Comparison of ENCODE assay signal across 8 cellular contexts in genomic region chr19:58182577-58182988, GRCh38. TPM values are rescaled to one million over a fixed set of nuclear protein-coding genes. Genes with fewer than 3 reads are reported as not detected.
DNase-seq lines count a peak whose midpoint lies in the region; ATAC-seq and TF ChIP-seq lines count a peak whose summit lies in the region.

No MANE protein-coding gene starts in this region.

- H3K9me3 ChIP-seq in SU-DHL-6 (ENCODE audit: insufficient read depth, low read length) (peaks cover 19% of the 10 kb centered on the region; the same call in 1 of the 2 replicates), thymus (ENCODE audit: control insufficient read depth) (peaks cover 37% of the 10 kb centered on the region)
- peaks cover 22 to 79% (median 39%) of the 10 kb centered on the region in 3 experiments for H3K9me3 ChIP-seq in naive thymus-derived CD4-positive, alpha-beta T cell (ENCODE audit: control insufficient read depth in 2 of 3, low read length in 3 of 3)

- H3K9me2 ChIP-seq in SU-DHL-6 (replicated peaks; ENCODE audit: insufficient read depth, low read length) = no peaks in the 10 kb centered on the region

- peak overlapping the region; percentile 85 for H3K9ac ChIP-seq in SU-DHL-6 (ENCODE audit: low read length)

- peak overlapping the region; percentile 91 to 99 (median 94) for H3K4me3 Mint-ChIP-seq in naive thymus-derived CD4-positive, alpha-beta T cell

- peak overlapping the region; percentile 85 for H3K27ac ChIP-seq in SU-DHL-6 (ENCODE audit: low read depth, low read length)
- peak overlapping the region; percentile 97 for H3K27ac ChIP-seq in naive thymus-derived CD4-positive, alpha-beta T cell (ENCODE audit: low read depth, low read length)
- H3K27ac ChIP-seq in thymus (ENCODE audit: low read depth) = peak overlapping the region; percentile 100

- no peak for TF ChIP-seq CTCF in SU-DHL-6 (IDR thresholded peaks at IDR 0.05; ENCODE audit: insufficient read depth, low read length, poor library complexity, severe bottlenecking)

- peaks cover 5 to 95% (median 69%) of the 10 kb centered on the region in 11 donors for H3K9me3 Mint-ChIP-seq in naive thymus-derived CD4-positive, alpha-beta T cell

- H3K79me2 ChIP-seq in SU-DHL-6 (ENCODE audit: insufficient read depth, low read length) = peaks cover 18% of the 10 kb centered on the region

- peaks cover 10 to 24% (median 17%) of the 10 kb centered on the region in 7 donors for H3K4me1 Mint-ChIP-seq in naive thymus-derived CD4-positive, alpha-beta T cell

- peaks cover 0 to 12% of the 10 kb centered on the region in 2 donors for H3K4me1 ChIP-seq in naive thymus-derived CD4-positive, alpha-beta T cell (ENCODE audit: control insufficient read depth in 2 of 2, insufficient read depth in 2 of 2, low read length in 2 of 2)
- peaks cover 5% of the 10 kb centered on the region for H3K4me1 ChIP-seq in thymus (ENCODE audit: control insufficient read depth, insufficient read depth, low read length)

- 14% methylated on average over 17 of the region's 17 CpGs for WGBS in thymus

- H3K36me3 ChIP-seq in SU-DHL-6 (ENCODE audit: low read length) (peaks cover 28% of the 10 kb centered on the region), thymus (ENCODE audit: control insufficient read depth, insufficient read depth) (peaks cover 31% of the 10 kb centered on the region)
- H3K36me3 ChIP-seq in naive thymus-derived CD4-positive, alpha-beta T cell (ENCODE audit: control insufficient read depth in 2 of 3, insufficient read depth in 3 of 3, low read length in 3 of 3) = peaks cover under 1 to 35% (median 12%) of the 10 kb centered on the region in 3 experiments

- no peak for DNase-seq in left cardiac atrium
- DNase-seq in Right ventricle myocardium superior = no peak
- peak; percentile 99 for DNase-seq in cerebellum (ENCODE audit: low spot score)
- DNase-seq in naive thymus-derived CD4-positive, alpha-beta T cell = peak in 2 of 9 donors; percentile 84 to 88
- DNase-seq in islet precursor cell = no peak

- POLR2A ChIA-PET in naive thymus-derived CD4-positive, alpha-beta T cell (lab: Charles Lee) = interaction anchor here (0.6 to 3.4 kb wide), 41 partner anchors 11 to 1779 kb away, joined by 3 to 27 read pairs (median 4); partner anchors contain the start of genes CHMP2A, ZBTB45, ZNF132 and ZNF134

- H3K27ac Mint-ChIP-seq in naive thymus-derived CD4-positive, alpha-beta T cell = peak overlapping the region; percentile 98 to 100 (median 99)

- peak overlapping the region; percentile 49 for H2AFZ ChIP-seq in SU-DHL-6 (ENCODE audit: low read depth, low read length, severe bottlenecking)

- H4K20me1 ChIP-seq in SU-DHL-6 (ENCODE audit: low read depth, low read length) = no peaks in the 10 kb centered on the region

- H3K4me3 ChIP-seq in SU-DHL-6 (ENCODE audit: insufficient read depth, low read length, poor library complexity, severe bottlenecking) (peak overlapping the region; percentile 85), thymus (ENCODE audit: low read length) (peak overlapping the region; percentile 92)
- peak overlapping the region; percentile 87 for H3K4me3 ChIP-seq in naive thymus-derived CD4-positive, alpha-beta T cell (ENCODE audit: low read length)

- H3K4me2 ChIP-seq in SU-DHL-6 (ENCODE audit: low read depth, low read length, poor library complexity, severe bottlenecking) = peak overlapping the region; percentile 90

- H3K27me3 ChIP-seq in SU-DHL-6 (ENCODE audit: low read length) = no peaks in the 10 kb centered on the region
- no peaks in the 10 kb centered on the region for H3K27me3 ChIP-seq in naive thymus-derived CD4-positive, alpha-beta T cell (ENCODE audit: control insufficient read depth in 2 of 2, insufficient read depth in 2 of 2, low read length in 2 of 2)
- no peaks in the 10 kb centered on the region for H3K27me3 ChIP-seq in thymus (ENCODE audit: control insufficient read depth, insufficient read depth)

- H3K36me3 Mint-ChIP-seq in naive thymus-derived CD4-positive, alpha-beta T cell = peaks cover 26 to 63% (median 55%) of the 10 kb centered on the region in 5 donors

- no peaks in the 10 kb centered on the region for H3K27me3 Mint-ChIP-seq in naive thymus-derived CD4-positive, alpha-beta T cell

- CTCF ChIA-PET in naive thymus-derived CD4-positive, alpha-beta T cell (lab: Charles Lee) = interaction anchor here (1.2 kb wide), 1 partner anchor 46 kb away, joined by 6 read pairs; the partner anchor contains the start of gene ZNF544

- peak; percentile 93 to 94 for ATAC-seq in left cardiac atrium
- no peak for ATAC-seq in Right ventricle myocardium superior (ENCODE audit: poor library complexity)
- peak; percentile 86 for ATAC-seq in naive thymus-derived CD4-positive, alpha-beta T cell
- ATAC-seq in HG02798 (IDR thresholded peaks at IDR 0.05; ENCODE audit: poor library complexity, unreplicated experiment) = no peak

- intact Hi-C loops in left cardiac atrium (cut with DNase I) = loop anchor here in 1 of 2 donors (2.0 kb wide), 1 partner anchor 96 kb away; the partner anchor contains the start of gene ZNF8
- intact Hi-C loops in Right ventricle myocardium superior (cut with DNase I) = loop anchor here (5.0 kb wide), 1 partner anchor 125 kb away; the partner anchor contains the start of gene ERVK3-1
- intact Hi-C loops in naive thymus-derived CD4-positive, alpha-beta T cell (cut with micrococcal nuclease) = loop anchor here (1.0 to 2.0 kb wide), 13 partner anchors 46 to 831 kb away; partner anchors contain the start of genes RPS5 (in 2 of the 2), ZBTB45 (in 1 of the 2), ZNF304 (in 1 of the 2) and ZNF324 (in 1 of the 2)

- H3F3A ChIP-seq in SU-DHL-6 (ENCODE audit: insufficient read depth) = peaks cover 8% of the 10 kb centered on the region; the same call in 1 of the 2 replicates

RNA-seq across cellular contexts. Expression of gene ZNF274, which starts 0.3 kb away (rescaled TPM):
- 10 to 100 TPM; 20.9 to 28.3 TPM for total RNA-seq in left cardiac atrium
- total RNA-seq in Right ventricle myocardium superior = 17.4 TPM
- total RNA-seq in cerebellum = 22.1 TPM
- 10 to 100 TPM; 20.1 to 91.1 (median 52.7) TPM for total RNA-seq in naive thymus-derived CD4-positive, alpha-beta T cell
- polyA plus RNA-seq in naive thymus-derived CD4-positive, alpha-beta T cell = 10 to 100 TPM; 41.7 to 53.9 TPM
- polyA plus RNA-seq in thymus = 33.2 TPM

RNA-seq across cellular contexts. Expression of gene ZNF329, which starts 32.0 kb away (rescaled TPM):
- total RNA-seq in left cardiac atrium = 1 to 10 TPM; 7.0 to 8.8 TPM
- 6.5 TPM for total RNA-seq in Right ventricle myocardium superior
- 21.9 TPM for total RNA-seq in cerebellum
- 10 to 100 TPM in 3 of 5 experiments, 1 to 10 TPM in 2; 2.8 to 17.1 (median 15.1) TPM for total RNA-seq in naive thymus-derived CD4-positive, alpha-beta T cell
- polyA plus RNA-seq in naive thymus-derived CD4-positive, alpha-beta T cell = 10 to 100 TPM in 1 of 2 donors, 1 to 10 TPM in 1; 8.2 to 12.6 TPM
- 9.3 TPM for polyA plus RNA-seq in thymus

RNA-seq across cellular contexts. Expression of gene ZNF544, which starts 46.1 kb away (rescaled TPM):
- 10 to 100 TPM; 20.2 to 21.8 TPM for total RNA-seq in left cardiac atrium
- 24.9 TPM for total RNA-seq in Right ventricle myocardium superior
- total RNA-seq in cerebellum = 66.8 TPM
- 10 to 100 TPM; 19.7 to 60.7 (median 42.1) TPM for total RNA-seq in naive thymus-derived CD4-positive, alpha-beta T cell
- 10 to 100 TPM; 21.6 to 30.8 TPM for polyA plus RNA-seq in naive thymus-derived CD4-positive, alpha-beta T cell
- 28.0 TPM for polyA plus RNA-seq in thymus

Comparison
In these comparisons a context has a peak if more than half of its experiments do, and no peak if none do; other contexts are left out.
1. ATAC-seq: peak in left cardiac atrium (2 of 2) and naive thymus-derived CD4-positive, alpha-beta T cell (single experiment); none in Right ventricle myocardium superior (single experiment) and HG02798 (single experiment).
2. Peak in every context shown above with its lines, with median percentiles within 50 percentile points of each other: H3K27ac ChIP-seq and H3K4me3 ChIP-seq.